ENCODE assay signal across 8 cellular contexts in the genomic region with DNA sequence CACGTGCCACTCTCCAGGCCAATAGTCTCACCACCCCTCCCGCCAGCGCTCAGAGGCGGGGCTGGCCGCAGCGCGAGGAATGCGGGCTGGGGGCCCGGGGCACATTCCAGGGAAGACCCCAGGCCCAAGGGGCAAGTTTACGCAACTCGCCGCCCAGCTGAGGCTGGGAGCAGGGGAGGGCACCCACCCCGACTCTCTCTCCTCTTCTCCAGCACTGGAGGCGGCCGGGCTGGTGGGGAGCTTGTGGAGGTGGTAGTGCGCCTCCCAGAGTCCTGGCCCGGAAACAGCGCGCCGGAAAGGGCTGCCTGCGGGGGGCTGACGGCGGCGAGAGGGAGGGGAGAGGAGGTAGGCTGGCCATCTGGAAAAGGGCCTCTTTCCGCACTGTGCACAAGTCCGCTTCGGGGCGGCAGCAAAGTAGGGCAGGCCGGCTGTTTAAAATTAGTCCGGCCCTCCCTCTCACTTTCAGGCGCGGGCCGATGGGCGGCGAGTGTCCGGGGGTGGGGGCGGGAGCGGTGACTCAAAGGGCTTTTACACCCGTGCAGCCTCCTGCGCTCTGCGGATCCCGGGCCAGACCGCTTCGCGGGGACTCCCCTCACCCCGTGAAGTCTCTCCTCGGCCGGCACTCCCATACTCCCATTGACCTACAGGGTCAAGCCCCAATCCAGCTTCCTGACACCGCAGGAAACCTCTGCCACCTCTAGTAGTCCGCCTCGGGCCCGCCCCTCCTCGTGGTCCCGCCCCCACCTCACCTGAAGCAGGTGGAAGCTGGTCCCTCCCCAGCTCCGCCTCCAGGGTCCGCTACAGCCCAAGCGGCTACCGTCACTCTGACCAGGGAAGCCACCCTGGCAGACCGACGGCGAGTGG. TPM values are rescaled to one million over a fixed set of nuclear protein-coding genes. Genes with fewer than 3 reads are reported as not detected.
DNase-seq lines count a peak whose midpoint lies in the region; ATAC-seq and TF ChIP-seq lines count a peak whose summit lies in the region.

No MANE protein-coding gene starts in this region.

- TF ChIP-seq CTCF in Caco-2 (IDR thresholded peaks at IDR 0.05; ENCODE audit: insufficient read depth in 1 of 2, low read depth in 1 of 2, low read length in 1 of 2, severe bottlenecking in 1 of 2, unreplicated experiment in 1 of 2) = peak; percentile 50 to 68
- peak; percentile 37 for TF ChIP-seq CTCF in GM20000 (IDR thresholded peaks at IDR 0.05; ENCODE audit: extremely low read depth, missing control alignments)
- peak; percentile 39 for TF ChIP-seq CTCF in astrocyte of the spinal cord (IDR thresholded peaks at IDR 0.05; ENCODE audit: low read depth, low read length)

- H3K4me3 Mint-ChIP-seq in Caco-2 (ENCODE audit: unreplicated experiment) = peak overlapping the region; percentile 95
- peak overlapping the region; percentile 83 to 93 (median 88) for H3K4me3 Mint-ChIP-seq in T-cell

- POLR2A ChIA-PET in Caco-2 (lab: Charles Lee) (interaction anchor here (0.6 to 3.5 kb wide), 32 partner anchors 8 to 950 kb away, joined by 3 to 55 read pairs (median 4); a partner anchor contains a TSS), T-cell (lab: Charles Lee) (no interaction called here)

- H3K9me3 ChIP-seq in Caco-2 = no peaks in the 10 kb centered on the region

- no peaks in the 10 kb centered on the region for H3K9me3 Mint-ChIP-seq in Caco-2 (ENCODE audit: unreplicated experiment)
- no peaks in the 10 kb centered on the region for H3K9me3 Mint-ChIP-seq in T-cell

- H3K4me3 ChIP-seq in Caco-2 (ENCODE audit: low read depth, low read length) (peak overlapping the region; percentile 72), astrocyte of the spinal cord (ENCODE audit: low read depth, low read length) (peak overlapping the region; percentile 92)

- H3K4me1 Mint-ChIP-seq in Caco-2 (ENCODE audit: low read depth, unreplicated experiment) (peaks cover 47% of the 10 kb centered on the region), T-cell (peaks cover 40 to 55% (median 47%) of the 10 kb centered on the region in 3 donors)

- DNase-seq in Caco-2 = peak; percentile 97 to 99
- peak; percentile 79 for DNase-seq in GM20000 (ENCODE audit: low spot score)
- DNase-seq in LHCN-M2 (ENCODE audit: low read depth) = peak; percentile 78
- DNase-seq in T-cell = peak in 22 of 34 experiments; percentile 11 to 54 (median 34)
- peak; percentile 90 for DNase-seq in astrocyte of the spinal cord (ENCODE audit: low read depth, low spot score)
- peak in 36 of 51 donors; percentile 17 to 74 (median 57) for DNase-seq in hypothalamus (lab: John Stamatoyannopoulos, UW)
- peak; percentile 96 for DNase-seq in retina
- DNase-seq in central memory CD4-positive, alpha-beta T cell = no peak

- peaks cover 36% of the 10 kb centered on the region for H3K36me3 Mint-ChIP-seq in Caco-2 (ENCODE audit: insufficient read depth, unreplicated experiment)
- no peaks in the 10 kb centered on the region for H3K36me3 Mint-ChIP-seq in T-cell

- H3K27me3 Mint-ChIP-seq in Caco-2 (ENCODE audit: insufficient read depth, unreplicated experiment) (peaks cover 18% of the 10 kb centered on the region), T-cell (peaks cover 0 to 5% of the 10 kb centered on the region in 2 donors)

- H3K4me1 ChIP-seq in Caco-2 = peaks cover 35% of the 10 kb centered on the region

- H3K27me3 ChIP-seq in Caco-2 (replicated peaks; ENCODE audit: control insufficient read depth, insufficient read depth, low read length) = peaks cover 6% of the 10 kb centered on the region

- ATAC-seq in T-cell (replicated peaks in 1 of 4) = peak in 2 of 4 experiments; percentile 1 to 6

- CTCF ChIA-PET in Caco-2 (lab: Charles Lee) (interaction anchor here (0.6 to 4.2 kb wide), 40 partner anchors 12 to 746 kb away, joined by 3 to 51 read pairs (median 4); a partner anchor contains a TSS), T-cell (lab: Charles Lee) (interaction anchor here (1.6 to 2.5 kb wide), 2 partner anchors 14 to 19 kb away, joined by 3 to 12 read pairs; a partner anchor contains a TSS)

- in situ Hi-C loops in astrocyte of the spinal cord (cut with HindIII; ENCODE audit: low sequenced_read_pairs) = no loop called here

- intact Hi-C loops in Caco-2 (cut with micrococcal nuclease; ENCODE audit: unreplicated experiment) = loop anchor here (1.0 to 2.0 kb wide), 2 partner anchors 19 to 54 kb away; a partner anchor contains a TSS

- BruUV-seq in Caco-2 (replicated peaks; lab: Mats Ljungman, UMichigan) = no TSS peak

- no peaks in the 10 kb centered on the region for H3K36me3 ChIP-seq in Caco-2 (ENCODE audit: control insufficient read depth, insufficient read depth, low read length)

- H3K27ac Mint-ChIP-seq in Caco-2 (ENCODE audit: unreplicated experiment) (peak overlapping the region; percentile 87), T-cell (peak overlapping the region; percentile 73 to 76)

RNA-seq across cellular contexts. Expression of a gene that starts 1.0 kb away (rescaled TPM):
- total RNA-seq in Caco-2 (2022) (59.1 and 69.0 TPM in 2 replicates), LHCN-M2 (2014; rRNA removed) (27.0 and 29.7 TPM in 2 replicates), T-cell (10 to 100 TPM; 31.0 to 92.5 (median 66.2) TPM)
- 29.4 TPM for polyA plus RNA-seq in LHCN-M2 (2012)

RNA-seq across cellular contexts. Expression of a gene that starts 2.5 kb away (rescaled TPM):
- total RNA-seq in Caco-2 (2022) (2.3 and 2.4 TPM in 2 replicates), LHCN-M2 (2014; rRNA removed) (0.98 and 1.3 TPM in 2 replicates), T-cell (1 to 10 TPM; 1.4 to 2.3 (median 2.2) TPM)
- polyA plus RNA-seq in LHCN-M2 (2012) = 1.3 TPM

RNA-seq across cellular contexts. Expression of a gene that starts 19.4 kb away (rescaled TPM):
- total RNA-seq in Caco-2 (2022) (63.8 and 69.7 TPM in 2 replicates), LHCN-M2 (2014; rRNA removed) (32.0 and 43.3 TPM in 2 replicates), T-cell (10 to 100 TPM; 28.5 to 40.3 (median 34.8) TPM)
- polyA plus RNA-seq in LHCN-M2 (2012) = 83.7 TPM

RNA-seq across cellular contexts. Expression of a gene that starts 33.0 kb away (rescaled TPM):
- total RNA-seq in Caco-2 (2022) (91.0 and 96.4 TPM in 2 replicates), LHCN-M2 (2014; rRNA removed) (0.32 and 0.57 TPM in 2 replicates), T-cell (10 to 100 TPM; 19.4 to 27.5 (median 24.9) TPM)
- polyA plus RNA-seq in LHCN-M2 (2012) = 0.33 TPM

RNA-seq across cellular contexts. Expression of a gene that starts 47.4 kb away (rescaled TPM):
- total RNA-seq in Caco-2 (2022) (27.8 and 28.7 TPM in 2 replicates), LHCN-M2 (2014; rRNA removed) (1.8 and 1.9 TPM in 2 replicates), T-cell (10 to 100 TPM in 1 of 5 donors, 1 to 10 TPM in 4; 3.8 to 11.7 (median 8.8) TPM)
- 0.57 TPM for polyA plus RNA-seq in LHCN-M2 (2012)
